In the genomic region with DNA sequence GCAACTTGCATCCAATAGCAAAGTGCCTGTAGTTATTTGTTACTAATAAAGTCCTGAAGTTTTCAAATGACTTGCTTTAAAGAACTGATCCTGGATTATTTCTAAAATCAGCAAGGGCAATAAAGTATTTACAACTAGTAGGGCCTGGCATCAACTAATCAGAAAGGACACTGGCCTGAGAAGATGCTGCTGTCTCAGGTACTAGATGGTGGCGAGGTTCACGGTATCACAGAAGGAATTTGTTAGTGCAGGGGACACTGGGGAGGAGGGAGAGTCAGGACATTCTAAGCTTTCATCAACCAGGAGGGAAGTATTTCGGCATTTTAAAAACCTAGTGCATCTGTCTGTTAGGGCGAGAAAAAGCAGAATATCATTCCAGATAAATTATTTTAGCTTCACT, we compare ENCODE assay signal across 2 cellular contexts.
TF ChIP-seq lines count a peak whose summit lies in the region.

No MANE protein-coding gene starts in this region.

TF ChIP-seq in IMR-90, 13 proteins besides CTCF, POLR2A, EP300 and RAD21 (continued from another document):
- no peak for TF ChIP-seq SMC3 (IDR thresholded peaks at IDR 0.05; ENCODE audit: low read depth, low read length)
- TF ChIP-seq, protein P1, sequence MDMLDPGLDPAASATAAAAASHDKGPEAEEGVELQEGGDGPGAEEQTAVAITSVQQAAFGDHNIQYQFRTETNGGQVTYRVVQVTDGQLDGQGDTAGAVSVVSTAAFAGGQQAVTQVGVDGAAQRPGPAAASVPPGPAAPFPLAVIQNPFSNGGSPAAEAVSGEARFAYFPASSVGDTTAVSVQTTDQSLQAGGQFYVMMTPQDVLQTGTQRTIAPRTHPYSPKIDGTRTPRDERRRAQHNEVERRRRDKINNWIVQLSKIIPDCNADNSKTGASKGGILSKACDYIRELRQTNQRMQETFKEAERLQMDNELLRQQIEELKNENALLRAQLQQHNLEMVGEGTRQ (IDR thresholded peaks at IDR 0.05; ENCODE audit: low read depth, low read length), result no peak
- no peak for TF ChIP-seq NFE2L2 (IDR thresholded peaks at IDR 0.05; ENCODE audit: low read depth, low read length)
- TF ChIP-seq CHD1 (IDR thresholded peaks at IDR 0.05; ENCODE audit: low read depth, low read length), result no peak
- TF ChIP-seq RFX5 (IDR thresholded peaks at IDR 0.05; ENCODE audit: low read depth, low read length), result no peak

TF ChIP-seq in SK-N-SH treated with all-trans-retinoic acid at 6 μM for 48 hours, 23 proteins besides CTCF, POLR2A, EP300 and RAD21 (continued from another document):
- TF ChIP-seq, protein P2, sequence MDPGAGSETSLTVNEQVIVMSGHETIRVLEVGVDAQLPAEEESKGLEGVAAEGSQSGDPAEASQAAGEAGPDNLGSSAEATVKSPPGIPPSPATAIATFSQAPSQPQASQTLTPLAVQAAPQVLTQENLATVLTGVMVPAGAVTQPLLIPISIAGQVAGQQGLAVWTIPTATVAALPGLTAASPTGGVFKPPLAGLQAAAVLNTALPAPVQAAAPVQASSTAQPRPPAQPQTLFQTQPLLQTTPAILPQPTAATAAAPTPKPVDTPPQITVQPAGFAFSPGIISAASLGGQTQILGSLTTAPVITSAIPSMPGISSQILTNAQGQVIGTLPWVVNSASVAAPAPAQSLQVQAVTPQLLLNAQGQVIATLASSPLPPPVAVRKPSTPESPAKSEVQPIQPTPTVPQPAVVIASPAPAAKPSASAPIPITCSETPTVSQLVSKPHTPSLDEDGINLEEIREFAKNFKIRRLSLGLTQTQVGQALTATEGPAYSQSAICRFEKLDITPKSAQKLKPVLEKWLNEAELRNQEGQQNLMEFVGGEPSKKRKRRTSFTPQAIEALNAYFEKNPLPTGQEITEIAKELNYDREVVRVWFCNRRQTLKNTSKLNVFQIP (CRISPR knock-in tag; IDR thresholded peaks at IDR 0.05; ENCODE audit: borderline replicate concordance, low read depth), result no peak
- TF ChIP-seq ZFP3 (CRISPR knock-in tag; IDR thresholded peaks at IDR 0.05) (no peak), ZFP30 (CRISPR knock-in tag; IDR thresholded peaks at IDR 0.05) (no peak), BACH2 (CRISPR knock-in tag; IDR thresholded peaks at IDR 0.05; ENCODE audit: borderline replicate concordance) (no peak)
- TF ChIP-seq, protein P3, sequence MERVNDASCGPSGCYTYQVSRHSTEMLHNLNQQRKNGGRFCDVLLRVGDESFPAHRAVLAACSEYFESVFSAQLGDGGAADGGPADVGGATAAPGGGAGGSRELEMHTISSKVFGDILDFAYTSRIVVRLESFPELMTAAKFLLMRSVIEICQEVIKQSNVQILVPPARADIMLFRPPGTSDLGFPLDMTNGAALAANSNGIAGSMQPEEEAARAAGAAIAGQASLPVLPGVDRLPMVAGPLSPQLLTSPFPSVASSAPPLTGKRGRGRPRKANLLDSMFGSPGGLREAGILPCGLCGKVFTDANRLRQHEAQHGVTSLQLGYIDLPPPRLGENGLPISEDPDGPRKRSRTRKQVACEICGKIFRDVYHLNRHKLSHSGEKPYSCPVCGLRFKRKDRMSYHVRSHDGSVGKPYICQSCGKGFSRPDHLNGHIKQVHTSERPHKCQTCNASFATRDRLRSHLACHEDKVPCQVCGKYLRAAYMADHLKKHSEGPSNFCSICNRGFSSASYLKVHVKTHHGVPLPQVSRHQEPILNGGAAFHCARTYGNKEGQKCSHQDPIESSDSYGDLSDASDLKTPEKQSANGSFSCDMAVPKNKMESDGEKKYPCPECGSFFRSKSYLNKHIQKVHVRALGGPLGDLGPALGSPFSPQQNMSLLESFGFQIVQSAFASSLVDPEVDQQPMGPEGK (CRISPR knock-in tag; IDR thresholded peaks at IDR 0.05; ENCODE audit: borderline replicate concordance), result no peak
TF ChIP-seq in SK-N-SH treated with all-trans-retinoic acid at 6 μM for 48 hours: peak in this region for 0.
